ENCODE assay signal across 17 cellular contexts in the genomic region with DNA sequence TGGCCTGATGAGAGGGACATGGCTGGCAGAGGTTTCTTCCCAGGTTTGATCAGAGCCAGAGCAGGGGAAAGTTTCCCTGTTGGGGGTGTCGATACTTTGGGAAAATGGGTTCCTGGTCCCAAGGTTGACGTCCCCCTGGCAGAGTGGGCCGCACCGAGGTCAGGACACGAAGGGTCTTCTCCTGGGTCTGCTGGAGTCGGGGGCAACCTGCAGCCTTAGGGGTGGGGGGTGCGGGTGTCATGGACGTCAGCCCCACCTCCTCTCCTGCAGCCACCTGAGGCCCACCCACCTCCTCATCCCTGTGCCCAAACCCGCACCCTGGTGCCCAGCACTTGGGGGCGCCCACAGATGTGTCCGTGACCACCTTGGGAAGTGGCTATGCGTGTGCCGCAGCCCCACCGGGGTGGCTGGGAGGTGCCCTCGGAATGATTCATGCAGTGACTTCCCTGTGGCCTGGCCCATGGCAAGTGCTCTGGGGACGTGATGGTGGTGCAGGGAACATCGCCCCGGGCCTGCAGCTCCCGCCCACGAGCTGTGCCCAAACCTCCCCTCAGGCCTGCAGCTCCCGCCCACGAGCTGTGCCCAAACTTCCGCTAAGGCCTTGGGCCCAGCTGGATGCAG.
DNase-seq lines count a peak whose midpoint lies in the region; ATAC-seq, FAIRE-seq and TF ChIP-seq lines count a peak whose summit lies in the region.
"Had no signal": no experiment of that assay in that cellular context is flagged by ENCODE, and none has a peak within 500 bp of the region (broad histone marks: within the 10 kb centered on the region; RNA-seq: fewer than 3 reads in every experiment).

No MANE protein-coding gene starts in this region.

- POLR2A ChIA-PET in PC-3 (lab: Charles Lee; ENCODE audit: unreplicated experiment) = no interaction called here
- POLR2A ChIA-PET in HepG2 (lab: Yijun Ruan, JAX) = no interaction called here

- no peak for TF ChIP-seq EP300 in HepG2 (IDR thresholded peaks at IDR 0.05; ENCODE audit: low read depth in 2 of 2, low read length in 2 of 2)
- no peak for TF ChIP-seq EP300 in HepG2 (CRISPR knock-in tag; IDR thresholded peaks at IDR 0.05; ENCODE audit: borderline replicate concordance)

- no peaks in the 10 kb centered on the region for H3K4me1 ChIP-seq in PC-3 (ENCODE audit: insufficient read depth, low read length)
- H3K4me1 ChIP-seq in HepG2 (ENCODE audit: insufficient read depth, low read length) = no peaks in the 10 kb centered on the region
- no peaks in the 10 kb centered on the region for H3K4me1 ChIP-seq in spleen

- TF ChIP-seq POLR2A in HepG2 (IDR thresholded peaks at IDR 0.05; ENCODE audit: insufficient read depth in 1 of 2, low read depth in 2 of 2, low read length in 2 of 2) = no peak
- no peak for TF ChIP-seq POLR2A in spleen (IDR thresholded peaks at IDR 0.05)

- H3F3A ChIP-seq in PC-3 (ENCODE audit: low read length, unreplicated experiment) = no peaks in the 10 kb centered on the region

- H3K9me3 ChIP-seq in PC-3 (ENCODE audit: low read length) = peaks cover 6% of the 10 kb centered on the region; the same call in 1 of the 2 replicates
- peaks cover 20% of the 10 kb centered on the region for H3K9me3 ChIP-seq in HepG2 (ENCODE audit: low read length)
- peaks cover 0 to 24% (median 19%) of the 10 kb centered on the region in 8 donors for H3K9me3 ChIP-seq in spleen

- H3K27ac ChIP-seq in PC-3 (ENCODE audit: low read length) (no peak overlapping the region), HepG2 (ENCODE audit: extremely low read length, insufficient read depth, low read length) (no peak overlapping the region), spleen (no peak overlapping the region)
- H3K27ac ChIP-seq: C4-2B, KMS-11 had no signal

- H3K9ac ChIP-seq in PC-3 (ENCODE audit: low read length) = no peak overlapping the region
- no peak overlapping the region for H3K9ac ChIP-seq in HepG2 (ENCODE audit: insufficient read depth, low read depth, low read length)
- H3K9ac ChIP-seq: KMS-11 had no signal

- H2AFZ ChIP-seq in PC-3 (ENCODE audit: low read length) (no peak overlapping the region), HepG2 (ENCODE audit: low read length) (no peak overlapping the region)

- no peak for TF ChIP-seq RAD21 in HepG2 (CRISPR knock-in tag; IDR thresholded peaks at IDR 0.05)

- H3K4me3 ChIP-seq in PC-3 (ENCODE audit: low read length) = no peak overlapping the region
- H3K4me3 ChIP-seq in HepG2 (replicated peaks in 1 of 3; ENCODE audit: insufficient read depth in 1 of 3, low read depth in 2 of 3, low read length in 3 of 3) = no peak overlapping the region
- H3K4me3 ChIP-seq in spleen = no peak overlapping the region

- TF ChIP-seq CTCF in PC-3 (conservative IDR thresholded peaks at IDR 0.05; ENCODE audit: low read depth, low read length) = no peak
- TF ChIP-seq CTCF in HepG2 (CRISPR knock-in tag; IDR thresholded peaks at IDR 0.05) = no peak
- no peak for TF ChIP-seq CTCF in spleen (IDR thresholded peaks at IDR 0.05 in 8 of 11, conservative IDR thresholded peaks at IDR 0.05 in 3 of 11)

- no peaks in the 10 kb centered on the region for H3K79me2 ChIP-seq in PC-3 (ENCODE audit: low read length)
- no peaks in the 10 kb centered on the region for H3K79me2 ChIP-seq in HepG2 (ENCODE audit: insufficient read depth, low read length)

- in situ Hi-C loops in HepG2 (cut with HindIII; ENCODE audit: extremely low pct_ligation_motif_present, low pct_unique_long_range_greater_than_20kb) = no loop called here

- no peak for FAIRE-seq in HepG2 (lab: Jason Lieb, UNC)
- FAIRE-seq: RCC 7860 had no signal

- peak; percentile 33; the same call in 1 of the 2 replicates for ATAC-seq in PC-3
- no peak for ATAC-seq in HepG2
- ATAC-seq in HG03045 (IDR thresholded peaks at IDR 0.05; ENCODE audit: unreplicated experiment) = no peak

- WGBS in HepG2 (ENCODE audit: low lambda C conversion rate) = 33% methylated on average over 16 of the region's 23 CpGs
- WGBS in spleen, 5 donors = 72 to 92% (median 81%) methylated on average over 10 to 23 of the region's 23 CpGs

- H3K36me3 ChIP-seq in PC-3 (ENCODE audit: low read depth, low read length) = no peaks in the 10 kb centered on the region
- H3K36me3 ChIP-seq in HepG2 (replicated peaks in 1 of 2; ENCODE audit: control insufficient read depth in 1 of 2, insufficient read depth in 2 of 2, low read length in 2 of 2) = no peaks in the 10 kb centered on the region
- H3K36me3 ChIP-seq in spleen = no peaks in the 10 kb centered on the region

- H4K20me1 ChIP-seq in PC-3 (ENCODE audit: low read length) (no peaks in the 10 kb centered on the region), HepG2 (ENCODE audit: insufficient read depth, low read length) (peaks cover 2% of the 10 kb centered on the region; the same call in 1 of the 2 replicates)

- intact Hi-C loops in PC-3 (cut with micrococcal nuclease) (no loop called here), HepG2 (cut with micrococcal nuclease; ENCODE audit: unreplicated experiment) (no loop called here), spleen (cut with DNase I; ENCODE audit: low total_unique reads) (no loop called here)

- H3K27me3 ChIP-seq in PC-3 (ENCODE audit: low read length) = peaks cover 89% of the 10 kb centered on the region
- H3K27me3 ChIP-seq in HepG2 (ENCODE audit: control insufficient read depth in 1 of 2, insufficient read depth in 2 of 2, low read length in 2 of 2) = peaks cover 24 to 81% of the 10 kb centered on the region in 2 experiments
- peaks cover 0 to 92% (median 42%) of the 10 kb centered on the region in 7 donors for H3K27me3 ChIP-seq in spleen (replicated peaks in 1 of 7)

- CTCF ChIA-PET in PC-3 (lab: Charles Lee) (no interaction called here), HepG2 (lab: Yijun Ruan, JAX; ENCODE audit: low intra/inter-chr PET ratio, low total read pairs) (no interaction called here)

- H3K4me2 ChIP-seq in PC-3 (ENCODE audit: low read length) (no peak overlapping the region), HepG2 (ENCODE audit: low read depth, low read length) (no peak overlapping the region)
- H3K4me2 ChIP-seq: KMS-11 had no signal

- no peaks in the 10 kb centered on the region for H3K9me2 ChIP-seq in PC-3 (replicated peaks; ENCODE audit: low read length)

- peak; percentile 22 for DNase-seq in SHP77 treated with DMSO at 0.1 percent for 48 hours (lab: John Stamatoyannopoulos, UW)
- no peak for DNase-seq in SHP77 (lab: John Stamatoyannopoulos, UW)
- no peak for DNase-seq in PC-3
- no peak for DNase-seq in HepG2 (ENCODE audit: low spot score)
- peak; percentile 58 for DNase-seq in spleen
- no peak for DNase-seq in activated CD4-positive, alpha-beta T cell treated with anti-CD3 and anti-CD28 coated beads, Interleukin-2, amount 50 U/mL, for 4 hours
- DNase-seq in NCI-H146 (lab: John Stamatoyannopoulos, UW) = no peak
- DNase-seq: 8988T, COR-L47, DMS153, NCI-H1105, NCI-H187 treated with DMSO at 0.1 percent for 48 hours, NCI-H510A had no signal

- BruUV-seq in PC-3 (replicated peaks; lab: Mats Ljungman, UMichigan) (no TSS peak), HepG2 (replicated peaks; lab: Mats Ljungman, UMichigan) (no TSS peak)

TF ChIP-seq in HepG2, 621 proteins besides CTCF, POLR2A, EP300 and RAD21:
- TF ChIP-seq, protein P1, sequence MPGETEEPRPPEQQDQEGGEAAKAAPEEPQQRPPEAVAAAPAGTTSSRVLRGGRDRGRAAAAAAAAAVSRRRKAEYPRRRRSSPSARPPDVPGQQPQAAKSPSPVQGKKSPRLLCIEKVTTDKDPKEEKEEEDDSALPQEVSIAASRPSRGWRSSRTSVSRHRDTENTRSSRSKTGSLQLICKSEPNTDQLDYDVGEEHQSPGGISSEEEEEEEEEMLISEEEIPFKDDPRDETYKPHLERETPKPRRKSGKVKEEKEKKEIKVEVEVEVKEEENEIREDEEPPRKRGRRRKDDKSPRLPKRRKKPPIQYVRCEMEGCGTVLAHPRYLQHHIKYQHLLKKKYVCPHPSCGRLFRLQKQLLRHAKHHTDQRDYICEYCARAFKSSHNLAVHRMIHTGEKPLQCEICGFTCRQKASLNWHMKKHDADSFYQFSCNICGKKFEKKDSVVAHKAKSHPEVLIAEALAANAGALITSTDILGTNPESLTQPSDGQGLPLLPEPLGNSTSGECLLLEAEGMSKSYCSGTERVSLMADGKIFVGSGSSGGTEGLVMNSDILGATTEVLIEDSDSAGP (CRISPR knock-in tag; IDR thresholded peaks at IDR 0.05; ENCODE audit: borderline replicate concordance) = peak; percentile 18; the same call in 1 of the 2 replicates
- no peak for TF ChIP-seq ZNF138 (CRISPR knock-in tag; IDR thresholded peaks at IDR 0.05; ENCODE audit: low read depth)

Comparison
In these comparisons a context has a peak if more than half of its experiments do, and no peak if none do; other contexts are left out.
1. DNase-seq: peak in SHP77 treated with DMSO at 0.1 percent for 48 hours (single experiment) and spleen (single experiment); none in SHP77 (0 of 2), PC-3 (single experiment), HepG2 (single experiment), activated CD4-positive, alpha-beta T cell treated with anti-CD3 and anti-CD28 coated beads, Interleukin-2, amount 50 U/mL, for 4 hours (0 of 2) and NCI-H146 (single experiment).